Comparison of ENCODE assay signal across 19 cellular contexts in genomic region chr16:3798827-3799226, GRCh38.
DNase-seq lines count a peak whose midpoint lies in the region; ATAC-seq, FAIRE-seq and TF ChIP-seq lines count a peak whose summit lies in the region.
"Had no signal": no experiment of that assay in that cellular context is flagged by ENCODE, and none has a peak within 500 bp of the region (broad histone marks: within the 10 kb centered on the region; RNA-seq: fewer than 3 reads in every experiment).

No MANE protein-coding gene starts in this region.

- intact Hi-C loops in K562 (cut with micrococcal nuclease) (no loop called here), uterus (cut with DNase I; ENCODE audit: low total_unique reads) (loop anchor here (10.0 kb wide), 1 partner anchor 66 kb away; no protein-coding TSS in a partner anchor)

- TF ChIP-seq RAD21 in K562 (CRISPR knock-in tag; conservative IDR thresholded peaks at IDR 0.05 in 1 of 2, IDR thresholded peaks at IDR 0.05 in 1 of 2): no peak

- peaks cover 94% of the 10 kb centered on the region for H3K79me2 ChIP-seq in Karpas-422 (ENCODE audit: low read length)
- H3K79me2 ChIP-seq in K562 (ENCODE audit: control insufficient read depth, insufficient read depth, low read length): peaks cover 55% of the 10 kb centered on the region

- H3K4me1 ChIP-seq in Karpas-422 (ENCODE audit: low read length) (peaks cover 28% of the 10 kb centered on the region), K562 (replicated peaks in 1 of 2; ENCODE audit: control insufficient read depth in 2 of 2, insufficient read depth in 2 of 2, low read length in 2 of 2) (peaks cover 3 to 16% of the 10 kb centered on the region in 2 experiments; a peak in 4 of 5 replicates), uterus (no peaks in the 10 kb centered on the region)

- H3K4me3 ChIP-seq in Karpas-422 (ENCODE audit: low read length): peak overlapping the region; percentile 51
- no peak overlapping the region for H3K4me3 ChIP-seq in K562
- no peak overlapping the region for H3K4me3 ChIP-seq in uterus
- H3K4me3 ChIP-seq: SK-N-MC had no signal

- H2AFZ ChIP-seq in Karpas-422 (ENCODE audit: low read length): no peak overlapping the region
- H2AFZ ChIP-seq in K562 (ENCODE audit: low read depth, low read length): no peak overlapping the region

- no peak overlapping the region for H3K27ac Mint-ChIP-seq in stimulated activated naive CD8-positive, alpha-beta T cell treated with anti-CD3 and anti-CD28 coated beads, Interleukin-15, Interleukin-2, amounts not matched to agents 100 ng/mL and 50 ng/mL, for 24 hours
- H3K27ac Mint-ChIP-seq in stimulated activated naive B cell treated with anti-CD40 and anti-IgM and Interleukin-4, amounts not matched to agents 10 μg/mL and 1 μg/mL and 100 μg/mL, for 72 hours: peak overlapping the region; percentile 69

- H3K27me3 Mint-ChIP-seq in stimulated activated naive CD8-positive, alpha-beta T cell treated with anti-CD3 and anti-CD28 coated beads, Interleukin-15, Interleukin-2, amounts not matched to agents 100 ng/mL and 50 ng/mL, for 24 hours: no peaks in the 10 kb centered on the region
- H3K27me3 Mint-ChIP-seq in stimulated activated naive B cell treated with anti-CD40 and anti-IgM and Interleukin-4, amounts not matched to agents 10 μg/mL and 1 μg/mL and 100 μg/mL, for 72 hours: no peaks in the 10 kb centered on the region
- H3K27me3 Mint-ChIP-seq: CD4-positive, alpha-beta T cell had no signal

- H3K4me1 Mint-ChIP-seq in stimulated activated naive CD8-positive, alpha-beta T cell treated with anti-CD3 and anti-CD28 coated beads, Interleukin-15, Interleukin-2, amounts not matched to agents 100 ng/mL and 50 ng/mL, for 24 hours (ENCODE audit: low read depth): peaks cover 56% of the 10 kb centered on the region
- peaks cover 31 to 80% of the 10 kb centered on the region in 2 donors for H3K4me1 Mint-ChIP-seq in stimulated activated naive B cell treated with anti-CD40 and anti-IgM and Interleukin-4, amounts not matched to agents 10 μg/mL and 1 μg/mL and 100 μg/mL, for 72 hours

- TF ChIP-seq CTCF in K562 (IDR thresholded peaks at IDR 0.05 in 2 of 3, conservative IDR thresholded peaks at IDR 0.05 in 1 of 3; ENCODE audit: insufficient read depth in 2 of 3, low read depth in 1 of 3, low read length in 3 of 3) (no peak), uterus (IDR thresholded peaks at IDR 0.05) (no peak)

- CTCF ChIA-PET in K562 (lab: Yijun Ruan, JAX; ENCODE audit: low intra/inter-chr PET ratio): no interaction called here

- H3K9me3 Mint-ChIP-seq in stimulated activated naive CD8-positive, alpha-beta T cell treated with anti-CD3 and anti-CD28 coated beads, Interleukin-15, Interleukin-2, amounts not matched to agents 100 ng/mL and 50 ng/mL, for 24 hours: no peaks in the 10 kb centered on the region
- no peaks in the 10 kb centered on the region for H3K9me3 Mint-ChIP-seq in stimulated activated naive B cell treated with anti-CD40 and anti-IgM and Interleukin-4, amounts not matched to agents 10 μg/mL and 1 μg/mL and 100 μg/mL, for 72 hours
- H3K9me3 Mint-ChIP-seq: CD4-positive, alpha-beta T cell had no signal

- H3K27me3 ChIP-seq in Karpas-422 (ENCODE audit: low read length) (no peaks in the 10 kb centered on the region), K562 (ENCODE audit: control insufficient read depth in 2 of 2, insufficient read depth in 2 of 2, low read length in 2 of 2) (no peaks in the 10 kb centered on the region), uterus (no peaks in the 10 kb centered on the region)

- H3K9me3 ChIP-seq in Karpas-422 (ENCODE audit: low read length): no peaks in the 10 kb centered on the region
- no peaks in the 10 kb centered on the region for H3K9me3 ChIP-seq in K562 (replicated peaks; ENCODE audit: control insufficient read depth, insufficient read depth, low read depth, low read length)
- H3K9me3 ChIP-seq in uterus: no peaks in the 10 kb centered on the region

- TF ChIP-seq POLR2A in K562 (conservative IDR thresholded peaks at IDR 0.05) (no peak), uterus (IDR thresholded peaks at IDR 0.05) (no peak)

- DNase-seq in stimulated activated naive CD8-positive, alpha-beta T cell treated with anti-CD3 and anti-CD28 coated beads, Interleukin-15, Interleukin-2, amounts not matched to agents 100 U/mL and 50 U/mL, for 24 hours: no peak
- DNase-seq in Karpas-422 (no peak), K562 (ENCODE audit: extremely low read depth in 1 of 4, low spot score in 3 of 4) (no peak), GOT3 (lab: John Stamatoyannopoulos, UW) (no peak), uterus (no peak)
- DNase-seq in stimulated activated naive B cell treated with anti-CD40 and anti-IgM and Interleukin-4, amounts not matched to agents 10 μg/mL and 1 μg/mL and 100 μg/mL, for 72 hours: no peak
- DNase-seq in activated CD4-positive, alpha-beta T cell treated with anti-CD3 and anti-CD28 coated beads for 48 hours: no peak
- DNase-seq: CD4-positive, alpha-beta T cell; DMS79 treated with DMSO at 0.1 percent for 48 hours; GDM1; H7; NCI-H1092 treated with DMSO at 0.1 percent for 48 hours; NCI-H1694; NCI-H345; NCI-H69; NK-92 treated with Interleukin-12 subunit alpha and Interleukin-12 subunit beta, amount 100 ng/mL, for 24 hours had no signal

- H3K36me3 ChIP-seq in Karpas-422 (ENCODE audit: insufficient read depth, low read length) (no peaks in the 10 kb centered on the region), K562 (ENCODE audit: control insufficient read depth, insufficient read depth, low read length) (no peaks in the 10 kb centered on the region), uterus (no peaks in the 10 kb centered on the region)

- TF ChIP-seq EP300 in K562 (IDR thresholded peaks at IDR 0.05; ENCODE audit: low read length): no peak

- H3K27ac ChIP-seq in Karpas-422 (ENCODE audit: low read length) (peak overlapping the region; percentile 60), K562 (ENCODE audit: extremely low read depth, low read depth, low read length) (no peak overlapping the region), uterus (no peak overlapping the region)

- H3K9me2 ChIP-seq in Karpas-422 (replicated peaks; ENCODE audit: insufficient read depth, low read length): no peaks in the 10 kb centered on the region

- no peaks in the 10 kb centered on the region for H3K9me1 ChIP-seq in K562 (ENCODE audit: control insufficient read depth, insufficient read depth, low read length)

- POLR2A ChIA-PET in K562 (lab: Yijun Ruan, JAX): no interaction called here

- H3K9ac ChIP-seq in Karpas-422 (ENCODE audit: low read length) (0 out of 2 replicates have a peak overlapping the region, but pooled peaks have one; percentile 42), K562 (ENCODE audit: insufficient read depth in 1 of 2, low read depth in 2 of 2, low read length in 2 of 2) (no peak overlapping the region)

- no peaks in the 10 kb centered on the region for H4K20me1 ChIP-seq in Karpas-422 (ENCODE audit: insufficient read depth, low read depth, low read length)
- H4K20me1 ChIP-seq in K562 (replicated peaks; ENCODE audit: control insufficient read depth, insufficient read depth, low read length): peaks cover 4% of the 10 kb centered on the region; the same call in 1 of the 2 replicates

- peak overlapping the region; percentile 8 for H3K4me3 Mint-ChIP-seq in stimulated activated naive CD8-positive, alpha-beta T cell treated with anti-CD3 and anti-CD28 coated beads, Interleukin-15, Interleukin-2, amounts not matched to agents 100 ng/mL and 50 ng/mL, for 24 hours
- peak overlapping the region; percentile 41 to 71 for H3K4me3 Mint-ChIP-seq in stimulated activated naive B cell treated with anti-CD40 and anti-IgM and Interleukin-4, amounts not matched to agents 10 μg/mL and 1 μg/mL and 100 μg/mL, for 72 hours

- FAIRE-seq in K562 (lab: Jason Lieb, UNC): no peak
- FAIRE-seq: D721Med had no signal

- BruUV-seq in K562 (replicated peaks; lab: Mats Ljungman, UMichigan): no TSS peak

- ATAC-seq in stimulated activated naive CD8-positive, alpha-beta T cell treated with anti-CD3 and anti-CD28 coated beads, Interleukin-15, Interleukin-2, amounts not matched to agents 100 U/mL and 50 U/mL, for 24 hours: no peak
- no peak for ATAC-seq in K562
- ATAC-seq in stimulated activated naive B cell treated with anti-CD40 and anti-IgM and Interleukin-4, amounts not matched to agents 10 μg/mL and 1 μg/mL and 100 μg/mL, for 72 hours (replicated peaks): peak; percentile 86 to 88

- in situ Hi-C loops in K562 (cut with MboI): no loop called here

- H3K36me3 Mint-ChIP-seq in stimulated activated naive CD8-positive, alpha-beta T cell treated with anti-CD3 and anti-CD28 coated beads, Interleukin-15, Interleukin-2, amounts not matched to agents 100 ng/mL and 50 ng/mL, for 24 hours (ENCODE audit: low read depth): peaks cover 7% of the 10 kb centered on the region
- H3K36me3 Mint-ChIP-seq in stimulated activated naive B cell treated with anti-CD40 and anti-IgM and Interleukin-4, amounts not matched to agents 10 μg/mL and 1 μg/mL and 100 μg/mL, for 72 hours: peaks cover 15 to 34% of the 10 kb centered on the region in 2 donors

- H3K4me2 ChIP-seq in Karpas-422 (ENCODE audit: low read depth, low read length, poor library complexity, severe bottlenecking) (peak overlapping the region; percentile 60), K562 (ENCODE audit: insufficient read depth, low read length) (no peak overlapping the region)

- WGBS in K562 (ENCODE audit: insufficient coverage, low coverage, missing lambda C conversion rate): 69% methylated on average over 8 of the region's 8 CpGs

TF ChIP-seq in K562, 482 proteins besides CTCF, POLR2A, EP300 and RAD21 (continues in another document):
- no peak for TF ChIP-seq MED1 (CRISPR knock-in tag; IDR thresholded peaks at IDR 0.05; ENCODE audit: borderline replicate concordance)
- no peak for TF ChIP-seq RBM34 (IDR thresholded peaks at IDR 0.05; ENCODE audit: borderline replicate concordance, insufficient read depth, low read length)
- TF ChIP-seq MXI1 (IDR thresholded peaks at IDR 0.05; ENCODE audit: low read depth, low read length): no peak
- TF ChIP-seq TCF3 (CRISPR knock-in tag; IDR thresholded peaks at IDR 0.05): no peak
- 0 out of 2 replicates have a peak, but pooled peaks have one; percentile 15 for TF ChIP-seq MEF2A (IDR thresholded peaks at IDR 0.05; ENCODE audit: control insufficient read depth, low read depth, low read length)
- TF ChIP-seq ZNF589 (CRISPR knock-in tag; IDR thresholded peaks at IDR 0.05; ENCODE audit: low read depth): no peak
- TF ChIP-seq ZNF146 (CRISPR knock-in tag; IDR thresholded peaks at IDR 0.05; ENCODE audit: unreplicated experiment): peak; percentile 46
- no peak for TF ChIP-seq FOXA1 (IDR thresholded peaks at IDR 0.05; ENCODE audit: borderline replicate concordance)

Comparison
In these comparisons a context has a peak if more than half of its experiments do, and no peak if none do; other contexts are left out.
1. ATAC-seq: peak in stimulated activated naive B cell treated with anti-CD40 and anti-IgM and Interleukin-4, amounts not matched to agents 10 μg/mL and 1 μg/mL and 100 μg/mL, for 72 hours (2 of 2); none in stimulated activated naive CD8-positive, alpha-beta T cell treated with anti-CD3 and anti-CD28 coated beads, Interleukin-15, Interleukin-2, amounts not matched to agents 100 U/mL and 50 U/mL, for 24 hours (single experiment) and K562 (single experiment).